In genomic region chr12:66154776-66155175, GRCh38 we compare ENCODE assay signal across 18 cellular contexts. TPM values are rescaled to one million over a fixed set of nuclear protein-coding genes. Genes with fewer than 3 reads are reported as not detected.
A peak's percentile ranks its signal among the peaks of the same experiment; 100 is the strongest.
DNase-seq lines count a peak whose midpoint lies in the region; ATAC-seq lines count a peak whose summit lies in the region.
"Had no signal": no experiment of that assay in that cellular context is flagged by ENCODE, and none has a peak within 500 bp of the region (broad histone marks: within the 10 kb centered on the region; RNA-seq: fewer than 3 reads in every experiment).

No MANE protein-coding gene starts in this region.

- H2BK5ac ChIP-seq in mesenchymal stem cell (ENCODE audit: low read depth, low read length, poor library complexity, severe bottlenecking) = no peak overlapping the region

- H2AK5ac ChIP-seq in mesenchymal stem cell (ENCODE audit: low read length, severe bottlenecking) = no peak overlapping the region

- no peaks in the 10 kb centered on the region for H3K9me3 Mint-ChIP-seq in central memory CD8-positive, alpha-beta T cell
- H3K9me3 Mint-ChIP-seq: mesothelial cell of epicardium, nephron progenitor cell, T-cell had no signal

- peaks cover 46% of the 10 kb centered on the region for H3K4me1 Mint-ChIP-seq in central memory CD8-positive, alpha-beta T cell
- H3K4me1 Mint-ChIP-seq: mesothelial cell of epicardium, nephron progenitor cell had no signal

- H3K36me3 Mint-ChIP-seq in central memory CD8-positive, alpha-beta T cell (ENCODE audit: insufficient read depth) = peaks cover 16% of the 10 kb centered on the region

- peak; percentile 25 for DNase-seq in AG08395 (ENCODE audit: low spot score)
- peak; percentile 8 for DNase-seq in GM03348 (ENCODE audit: low spot score)
- DNase-seq in central memory CD8-positive, alpha-beta T cell (ENCODE audit: low spot score in 2 of 2) = no peak
- no peak for DNase-seq in mesenchymal stem cell
- DNase-seq in cerebellar cortex (ENCODE audit: low spot score) = no peak
- DNase-seq in GDM1 (lab: John Stamatoyannopoulos, UW) = no peak
- DNase-seq in NCI-H510A treated with DMSO at 0.1 percent for 48 hours (lab: John Stamatoyannopoulos, UW) = no peak
- DNase-seq: activated CD4-positive, alpha-beta T cell treated with anti-CD3 and anti-CD28 coated beads, Interleukin-2, amount 50 U/mL, for 4 hours; activated naive CD4-positive, alpha-beta T cell; COR-L47; cortex of kidney; NCI-H1092; NCI-H2081; NCI-H510A; nephron progenitor cell; psoas muscle; T-cell had no signal

- H2BK15ac ChIP-seq in mesenchymal stem cell (ENCODE audit: low read depth, poor library complexity, severe bottlenecking) = no peak overlapping the region

- H3K27ac ChIP-seq in mesenchymal stem cell (ENCODE audit: low read length, poor library complexity, severe bottlenecking) = no peak overlapping the region
- H3K27ac ChIP-seq: psoas muscle had no signal

- H3K79me1 ChIP-seq in mesenchymal stem cell (replicated peaks; ENCODE audit: low read length, poor library complexity, severe bottlenecking) = peaks cover 12% of the 10 kb centered on the region

- H3K9ac ChIP-seq in mesenchymal stem cell (ENCODE audit: low read length) = peak overlapping the region; percentile 90

- H4K91ac ChIP-seq in mesenchymal stem cell (ENCODE audit: low read length) = no peak overlapping the region

- H3K9me3 ChIP-seq in mesenchymal stem cell (ENCODE audit: control insufficient read depth, low read length) = no peaks in the 10 kb centered on the region
- H3K9me3 ChIP-seq: psoas muscle had no signal

- peak overlapping the region; percentile 37 for H3K27ac Mint-ChIP-seq in central memory CD8-positive, alpha-beta T cell (ENCODE audit: low read depth)
- H3K27ac Mint-ChIP-seq: mesothelial cell of epicardium, nephron progenitor cell had no signal

- ATAC-seq in central memory CD8-positive, alpha-beta T cell (replicated peaks; ENCODE audit: extremely low read depth, poor library complexity, severe bottlenecking) = no peak
- ATAC-seq: psoas muscle, T-cell had no signal

- no peaks in the 10 kb centered on the region for H3K27me3 Mint-ChIP-seq in central memory CD8-positive, alpha-beta T cell
- H3K27me3 Mint-ChIP-seq: T-cell had no signal

- H3K27me3 ChIP-seq in mesenchymal stem cell (ENCODE audit: control insufficient read depth in 1 of 2, insufficient read depth in 1 of 2, low read length in 2 of 2) = no peaks in the 10 kb centered on the region

- H3K4me3 ChIP-seq in mesenchymal stem cell (ENCODE audit: insufficient read depth in 1 of 2, low read depth in 1 of 2, low read length in 2 of 2) = peak overlapping the region in 1 of 2 experiments; percentile 38
- H3K4me3 ChIP-seq: psoas muscle had no signal

- H2BK120ac ChIP-seq in mesenchymal stem cell (ENCODE audit: low read depth, low read length) = no peak overlapping the region

- no peak overlapping the region for H3K23ac ChIP-seq in mesenchymal stem cell (ENCODE audit: low read length in 2 of 2)

- H2AFZ ChIP-seq in mesenchymal stem cell (ENCODE audit: low read depth, low read length) = no peak overlapping the region

- no peak overlapping the region for H3K4me2 ChIP-seq in mesenchymal stem cell (ENCODE audit: low read length, poor library complexity, severe bottlenecking)

- no peak overlapping the region for H3K18ac ChIP-seq in mesenchymal stem cell (ENCODE audit: low read depth in 1 of 2, low read length in 2 of 2)

- no peak overlapping the region for H2BK12ac ChIP-seq in mesenchymal stem cell (ENCODE audit: low read length in 2 of 2)

- peaks cover 3 to 29% of the 10 kb centered on the region in 2 experiments for H3K36me3 ChIP-seq in mesenchymal stem cell (ENCODE audit: control insufficient read depth in 1 of 2, insufficient read depth in 2 of 2, low read depth in 1 of 2, low read length in 2 of 2)

- H3K4ac ChIP-seq in mesenchymal stem cell (ENCODE audit: low read depth in 1 of 2, low read length in 2 of 2) = no peak overlapping the region

- H3K4me3 Mint-ChIP-seq in central memory CD8-positive, alpha-beta T cell = no peak overlapping the region
- H3K4me3 Mint-ChIP-seq: mesothelial cell of epicardium, nephron progenitor cell, T-cell had no signal

- peaks cover 3% of the 10 kb centered on the region for H3K4me1 ChIP-seq in mesenchymal stem cell (ENCODE audit: control insufficient read depth, insufficient read depth, low read depth, low read length)
- H3K4me1 ChIP-seq: psoas muscle had no signal

- no peak overlapping the region for H4K8ac ChIP-seq in mesenchymal stem cell (ENCODE audit: low read length)

- H3K14ac ChIP-seq in mesenchymal stem cell (ENCODE audit: low read length in 2 of 2) = no peak overlapping the region

RNA-seq across cellular contexts. Expression of gene TMBIM4, which starts 15.0 kb away (rescaled TPM):
- polyA plus RNA-seq in mesenchymal stem cell (2013, experiment 1 of 2) = 76.8 TPM
- polyA plus RNA-seq in mesenchymal stem cell (2013, experiment 2 of 2) = 70.1 TPM

RNA-seq across cellular contexts. Expression of gene LLPH, which starts 24.2 kb away (rescaled TPM):
- 25.7 TPM for polyA plus RNA-seq in mesenchymal stem cell (2013, experiment 1 of 2)
- polyA plus RNA-seq in mesenchymal stem cell (2013, experiment 2 of 2) = 26.0 TPM

RNA-seq across cellular contexts. Expression of gene IRAK3, which starts 34.2 kb away (rescaled TPM):
- 0.58 TPM for polyA plus RNA-seq in mesenchymal stem cell (2013, experiment 1 of 2)
- polyA plus RNA-seq in mesenchymal stem cell (2013, experiment 2 of 2) = 0.92 TPM

Comparison
In these comparisons a context has a peak if more than half of its experiments do, and no peak if none do; other contexts are left out.
1. DNase-seq: peak in AG08395 (single experiment) and GM03348 (single experiment); none in central memory CD8-positive, alpha-beta T cell (0 of 2), mesenchymal stem cell (single experiment), cerebellar cortex (single experiment), GDM1 (single experiment) and NCI-H510A treated with DMSO at 0.1 percent for 48 hours (single experiment).